13 cellular contexts compared by ENCODE assay signal in genomic region chr6:155272353-155273222, GRCh38. TPM values are rescaled to one million over a fixed set of nuclear protein-coding genes. Genes with fewer than 3 reads are reported as not detected.
DNase-seq lines count a peak whose midpoint lies in the region; ATAC-seq and TF ChIP-seq lines count a peak whose summit lies in the region.
"Had no signal": no experiment of that assay in that cellular context is flagged by ENCODE, and none has a peak within 500 bp of the region (broad histone marks: within the 10 kb centered on the region; RNA-seq: fewer than 3 reads in every experiment).

No MANE protein-coding gene starts in this region.

- intact Hi-C loops in breast epithelium (cut with DNase I; ENCODE audit: low total_unique reads) (no loop called here), MCF 10A (cut with micrococcal nuclease) (no loop called here), transverse colon (cut with DNase I; ENCODE audit: low total_unique reads) (no loop called here)

- no peak overlapping the region for H3K4me3 ChIP-seq in breast epithelium
- no peak overlapping the region for H3K4me3 ChIP-seq in coronary artery
- no peak overlapping the region for H3K4me3 ChIP-seq in muscle layer of duodenum (ENCODE audit: low read depth in 1 of 2, low read length in 2 of 2)
- H3K4me3 ChIP-seq in transverse colon, result no peak overlapping the region
- H3K4me3 ChIP-seq: MG63 had no signal

- peaks cover 6% of the 10 kb centered on the region for H3K36me3 Mint-ChIP-seq in MCF 10A (ENCODE audit: insufficient read depth, unreplicated experiment)

- H3K27me3 ChIP-seq in breast epithelium (no peaks in the 10 kb centered on the region), muscle layer of duodenum (ENCODE audit: low read depth, low read length) (no peaks in the 10 kb centered on the region), transverse colon (no peaks in the 10 kb centered on the region)
- H3K27me3 ChIP-seq: BE2C, MG63 had no signal

- ATAC-seq in HG02763 (IDR thresholded peaks at IDR 0.05; ENCODE audit: unreplicated experiment), result no peak
- no peak for ATAC-seq in HG03039 (IDR thresholded peaks at IDR 0.05; ENCODE audit: unreplicated experiment)

- in situ Hi-C loops in transverse colon (cut with MboI; ENCODE audit: low pct_ligation_motif_present in 1 of 4, low pct_unique_long_range_greater_than_20kb in 1 of 4, low sequenced_read_pairs in 3 of 4), result loop anchor here in 1 of 4 donors (25.0 kb wide), 1 partner anchor 335 kb away; no protein-coding TSS in a partner anchor

- H3K4me1 ChIP-seq in breast epithelium, result no peaks in the 10 kb centered on the region
- peaks cover 11 to 44% of the 10 kb centered on the region in 2 donors for H3K4me1 ChIP-seq in muscle layer of duodenum (ENCODE audit: control insufficient read depth in 1 of 2, insufficient read depth in 2 of 2, low read length in 2 of 2)
- peaks cover 0 to 34% (median 2%) of the 10 kb centered on the region in 4 donors for H3K4me1 ChIP-seq in transverse colon

- BruUV-seq in MCF 10A (replicated peaks; lab: Mats Ljungman, UMichigan), result no TSS peak

- TF ChIP-seq POLR2A in breast epithelium (IDR thresholded peaks at IDR 0.05) (no peak), transverse colon (IDR thresholded peaks at IDR 0.05) (no peak)

- WGBS in transverse colon (ENCODE audit: low coverage in 1 of 2), 2 donors, result 54 to 67% methylated on average over 6 to 8 of the region's 8 CpGs

- H3K36me3 ChIP-seq in breast epithelium (no peaks in the 10 kb centered on the region), muscle layer of duodenum (ENCODE audit: control insufficient read depth in 1 of 2, insufficient read depth in 2 of 2, low read length in 2 of 2) (no peaks in the 10 kb centered on the region), transverse colon (no peaks in the 10 kb centered on the region)

- POLR2A ChIA-PET in MCF 10A (lab: Yijun Ruan, JAX), result no interaction called here

- CTCF ChIA-PET in MCF 10A (lab: Yijun Ruan, JAX), result interaction anchor here (0.8 to 2.0 kb wide), 3 partner anchors 24 to 599 kb away, joined by 3 to 6 read pairs (median 5); no protein-coding TSS in a partner anchor

- no peaks in the 10 kb centered on the region for H3K27me3 Mint-ChIP-seq in MCF 10A (ENCODE audit: insufficient read depth, unreplicated experiment)

- H3K4me3 Mint-ChIP-seq in MCF 10A (ENCODE audit: unreplicated experiment), result no peak overlapping the region

- no peak for TF ChIP-seq EP300 in transverse colon (IDR thresholded peaks at IDR 0.05; ENCODE audit: low read depth)

- H3K9me3 ChIP-seq in breast epithelium (no peaks in the 10 kb centered on the region), muscle layer of duodenum (ENCODE audit: control insufficient read depth in 1 of 2, low read length in 2 of 2) (no peaks in the 10 kb centered on the region), transverse colon (no peaks in the 10 kb centered on the region)
- H3K9me3 ChIP-seq: BE2C, MG63 had no signal

- DNase-seq in breast epithelium (ENCODE audit: low spot score in 2 of 2) (no peak), MCF 10A (ENCODE audit: unreplicated experiment) (no peak), coronary artery (ENCODE audit: low spot score) (no peak), transverse colon (no peak), HuH-7 (ENCODE audit: low spot score) (no peak)
- DNase-seq: activated CD4-positive, CD25-positive, alpha-beta regulatory T cell; activated naive CD4-positive, alpha-beta T cell treated with anti-CD3 and anti-CD28 coated beads, Interleukin-2, amount 50 U/mL, for 16 hours had no signal

- TF ChIP-seq CTCF in breast epithelium (IDR thresholded peaks at IDR 0.05) (no peak), MCF 10A (IDR thresholded peaks at IDR 0.05; ENCODE audit: unreplicated experiment) (no peak), coronary artery (IDR thresholded peaks at IDR 0.05) (no peak), transverse colon (IDR thresholded peaks at IDR 0.05) (no peak)

- H3K27ac ChIP-seq in breast epithelium (peak overlapping the region; percentile 59 to 80), coronary artery (peak overlapping the region; percentile 18 to 54), muscle layer of duodenum (ENCODE audit: low read length) (peak overlapping the region; percentile 32), transverse colon (peak overlapping the region; percentile 33 to 82 (median 61))

- H3K27ac Mint-ChIP-seq in MCF 10A (ENCODE audit: low read depth, unreplicated experiment), result no peak overlapping the region

- H3K4me1 Mint-ChIP-seq in MCF 10A (ENCODE audit: insufficient read depth, unreplicated experiment), result peaks cover 7% of the 10 kb centered on the region

- H3K9me3 Mint-ChIP-seq in MCF 10A (ENCODE audit: unreplicated experiment), result no peaks in the 10 kb centered on the region

RNA-seq across cellular contexts. Expression of gene CLDN20, which starts 8.8 kb away (rescaled TPM):
- total RNA-seq in breast epithelium (not detected), MCF 10A (2022) (not detected in 2 replicates), transverse colon (not detected)
- total RNA-seq: omental fat pad had no signal

RNA-seq across cellular contexts. Expression of gene TFB1M, which starts 41.7 kb away (rescaled TPM):
- total RNA-seq in breast epithelium, result 10 to 100 TPM in 2 of 3 donors, 1 to 10 TPM in 1; 9.9 to 28.5 (median 18.4) TPM
- total RNA-seq in MCF 10A (2022), result 26.8 and 31.0 TPM in 2 replicates
- 10 to 100 TPM in 3 of 4 donors, 1 to 10 TPM in 1; 3.2 to 43.4 (median 16.5) TPM for total RNA-seq in transverse colon
